In genomic region chr3:167740961-167741587, GRCh38 we compare ENCODE assay signal across 8 cellular contexts. TPM values are rescaled to one million over a fixed set of nuclear protein-coding genes. Genes with fewer than 3 reads are reported as not detected.
DNase-seq lines count a peak whose midpoint lies in the region; ATAC-seq, FAIRE-seq and TF ChIP-seq lines count a peak whose summit lies in the region.

No MANE protein-coding gene starts in this region.

- ATAC-seq in HG02571 (IDR thresholded peaks at IDR 0.05; ENCODE audit: unreplicated experiment): peak; percentile 95

- 65% methylated on average over 2 of the region's 2 CpGs for WGBS in suprapubic skin

- no peak overlapping the region for H3K9ac ChIP-seq in Loucy (ENCODE audit: low read depth, low read length, poor library complexity, severe bottlenecking)

- no peaks in the 10 kb centered on the region for H3K27me3 ChIP-seq in Loucy (ENCODE audit: insufficient read depth, low read length, poor library complexity, severe bottlenecking)
- no peaks in the 10 kb centered on the region for H3K27me3 ChIP-seq in suprapubic skin

- H3K36me3 ChIP-seq in Loucy (ENCODE audit: insufficient read depth, low read length) (no peaks in the 10 kb centered on the region), suprapubic skin (no peaks in the 10 kb centered on the region)

- no peak overlapping the region for H3K27ac ChIP-seq in suprapubic skin

- no peak for TF ChIP-seq EP300 in suprapubic skin (IDR thresholded peaks at IDR 0.05)

- H3K4me3 ChIP-seq in Loucy (ENCODE audit: low read length, poor library complexity, severe bottlenecking): no peak overlapping the region
- no peak overlapping the region for H3K4me3 ChIP-seq in suprapubic skin

- no peak overlapping the region for H3K4me2 ChIP-seq in Loucy (ENCODE audit: low read depth, low read length, poor library complexity, severe bottlenecking)

- DNase-seq in AML-193 (lab: John Stamatoyannopoulos, UW) (peak; percentile 59 to 67), GM12892 (ENCODE audit: insufficient read length) (no peak), glomerular visceral epithelial cell (ENCODE audit: extremely low spot score) (peak; percentile 32), suprapubic skin (ENCODE audit: low spot score in 2 of 2) (no peak)
- DNase-seq in activated CD4-positive, alpha-beta T cell treated with anti-CD3 and anti-CD28 coated beads, Interleukin-2, amount 50 U/mL, for 1 hour: peak; percentile 15
- DNase-seq in stimulated activated CD4-positive, alpha-beta T cell treated with anti-CD3 and anti-CD28 coated beads, Interleukin-2, amount 100 ng/mL, for 4 hours (ENCODE audit: low read depth): peak; percentile 9

- TF ChIP-seq POLR2A in GM12892 (IDR thresholded peaks at IDR 0.05; ENCODE audit: low read depth, low read length) (no peak), suprapubic skin (IDR thresholded peaks at IDR 0.05) (no peak)

- peaks cover 5% of the 10 kb centered on the region for H3K79me2 ChIP-seq in Loucy (ENCODE audit: insufficient read depth, low read length)

- FAIRE-seq in GM12892 (lab: Jason Lieb, UNC): peak; percentile 48

- peak; percentile 83 for TF ChIP-seq CTCF in Loucy (conservative IDR thresholded peaks at IDR 0.05; ENCODE audit: low read length)
- no peak for TF ChIP-seq CTCF in suprapubic skin (IDR thresholded peaks at IDR 0.05)

- H3F3A ChIP-seq in Loucy (ENCODE audit: low read depth): peaks cover 3% of the 10 kb centered on the region; the same call in 1 of the 2 replicates

- H4K20me1 ChIP-seq in Loucy (ENCODE audit: insufficient read depth, low read length, poor library complexity, severe bottlenecking): no peaks in the 10 kb centered on the region

- no peak overlapping the region for H2AFZ ChIP-seq in Loucy (ENCODE audit: low read length)

- H3K9me3 ChIP-seq in Loucy (ENCODE audit: insufficient read depth, low read depth, low read length) (no peaks in the 10 kb centered on the region), suprapubic skin (no peaks in the 10 kb centered on the region)

- peaks cover 35% of the 10 kb centered on the region for H3K4me1 ChIP-seq in Loucy (ENCODE audit: insufficient read depth, low read length, poor library complexity, severe bottlenecking)
- peaks cover 8% of the 10 kb centered on the region for H3K4me1 ChIP-seq in suprapubic skin

- H3K9me2 ChIP-seq in Loucy (replicated peaks; ENCODE audit: low read depth, low read length): no peaks in the 10 kb centered on the region

RNA-seq across cellular contexts. Expression of gene SERPINI1, which starts 5.6 kb away (rescaled TPM):
- polyA plus RNA-seq in GM12892 (2012; ENCODE audit: missing spikeins): 3.8 TPM
- 1 to 10 TPM; 1.6 to 3.0 (median 2.0) TPM for total RNA-seq in suprapubic skin

RNA-seq across cellular contexts. Expression of gene PDCD10, which starts 6.4 kb away (rescaled TPM):
- 99.8 TPM for polyA plus RNA-seq in GM12892 (2012; ENCODE audit: missing spikeins)
- 10 to 100 TPM; 45.7 to 57.2 (median 53.2) TPM for total RNA-seq in suprapubic skin

Comparison
In these comparisons a context has a peak if more than half of its experiments do, and no peak if none do; other contexts are left out.
1. DNase-seq: peak in AML-193 (2 of 2), activated CD4-positive, alpha-beta T cell treated with anti-CD3 and anti-CD28 coated beads, Interleukin-2, amount 50 U/mL, for 1 hour (single experiment), glomerular visceral epithelial cell (single experiment) and stimulated activated CD4-positive, alpha-beta T cell treated with anti-CD3 and anti-CD28 coated beads, Interleukin-2, amount 100 ng/mL, for 4 hours (single experiment); none in GM12892 (single experiment) and suprapubic skin (0 of 2).